Comparison of ENCODE assay signal across 8 cellular contexts in genomic region chr1:196372896-196373536, GRCh38.
A peak's percentile ranks its signal among the peaks of the same experiment; 100 is the strongest.
DNase-seq lines count a peak whose midpoint lies in the region; ATAC-seq and TF ChIP-seq lines count a peak whose summit lies in the region.

No MANE protein-coding gene starts in this region.

- H3K4me3 Mint-ChIP-seq in activated T-cell treated with anti-CD3 and anti-CD28 coated beads, Interleukin-2, amount 50 U/mL, for 72 hours, result no peak overlapping the region

- ATAC-seq in GM19467 (IDR thresholded peaks at IDR 0.05; ENCODE audit: unreplicated experiment), result peak; percentile 68
- ATAC-seq in HG03457 (IDR thresholded peaks at IDR 0.05; ENCODE audit: unreplicated experiment), result peak; percentile 72
- no peak for ATAC-seq in activated T-cell treated with anti-CD3 and anti-CD28 coated beads, Interleukin-2, amount 50 U/mL, for 72 hours (replicated peaks in 1 of 2)

- no peaks in the 10 kb centered on the region for H4K20me1 ChIP-seq in DOHH2 (ENCODE audit: control insufficient read depth, insufficient read depth, low read depth, low read length)

- H3K27ac Mint-ChIP-seq in activated T-cell treated with anti-CD3 and anti-CD28 coated beads, Interleukin-2, amount 50 U/mL, for 72 hours, result no peak overlapping the region

- H3F3A ChIP-seq in DOHH2 (ENCODE audit: control insufficient read depth, insufficient read depth), result no peaks in the 10 kb centered on the region

- no peak overlapping the region for H3K4me2 ChIP-seq in DOHH2 (ENCODE audit: low read length)

- no peaks in the 10 kb centered on the region for H3K4me1 Mint-ChIP-seq in activated T-cell treated with anti-CD3 and anti-CD28 coated beads, Interleukin-2, amount 50 U/mL, for 72 hours (ENCODE audit: low read depth)

- H3K9me3 ChIP-seq in DOHH2 (ENCODE audit: control insufficient read depth, insufficient read depth, low read length), result no peaks in the 10 kb centered on the region

- no peaks in the 10 kb centered on the region for H3K36me3 ChIP-seq in DOHH2 (ENCODE audit: control insufficient read depth, low read length)

- H3K9me3 Mint-ChIP-seq in activated T-cell treated with anti-CD3 and anti-CD28 coated beads, Interleukin-2, amount 50 U/mL, for 72 hours, result no peaks in the 10 kb centered on the region

- H3K4me1 ChIP-seq in DOHH2 (ENCODE audit: control insufficient read depth, low read length), result no peaks in the 10 kb centered on the region

- no peaks in the 10 kb centered on the region for H3K36me3 Mint-ChIP-seq in activated T-cell treated with anti-CD3 and anti-CD28 coated beads, Interleukin-2, amount 50 U/mL, for 72 hours (ENCODE audit: insufficient read depth in 2 of 2)

- H3K27me3 Mint-ChIP-seq in activated T-cell treated with anti-CD3 and anti-CD28 coated beads, Interleukin-2, amount 50 U/mL, for 72 hours (ENCODE audit: low read depth), result no peaks in the 10 kb centered on the region

- no peak overlapping the region for H3K27ac ChIP-seq in DOHH2 (ENCODE audit: low read depth, low read length)

- no peak overlapping the region for H3K4me3 ChIP-seq in DOHH2 (ENCODE audit: low read length)

- DNase-seq in SW480 (ENCODE audit: low spot score), result peak; percentile 23
- DNase-seq in iPS-NIHi7 (ENCODE audit: extremely low spot score), result peak; percentile 10
- DNase-seq in cortex of kidney (lab: John Stamatoyannopoulos, UW), result no peak
- no peak for DNase-seq in activated T-cell treated with anti-CD3 and anti-CD28 coated beads, Interleukin-2, amount 50 U/mL, for 72 hours
- DNase-seq in NCI-H2196 (lab: John Stamatoyannopoulos, UW; ENCODE audit: unreplicated experiment), result no peak

- no peaks in the 10 kb centered on the region for H3K79me2 ChIP-seq in DOHH2 (ENCODE audit: control insufficient read depth, low read length)

- H3K27me3 ChIP-seq in DOHH2 (ENCODE audit: control insufficient read depth, low read length), result no peaks in the 10 kb centered on the region

- TF ChIP-seq CTCF in DOHH2 (IDR thresholded peaks at IDR 0.05; ENCODE audit: low read depth, low read length, poor library complexity, severe bottlenecking), result peak; percentile 11

- H3K9me2 ChIP-seq in DOHH2 (replicated peaks; ENCODE audit: control insufficient read depth, low read length), result no peaks in the 10 kb centered on the region

Comparison
In these comparisons a context has a peak if more than half of its experiments do, and no peak if none do; other contexts are left out.
1. ATAC-seq: peak in GM19467 (single experiment) and HG03457 (single experiment); none in activated T-cell treated with anti-CD3 and anti-CD28 coated beads, Interleukin-2, amount 50 U/mL, for 72 hours (0 of 2).
2. DNase-seq: peak in SW480 (single experiment) and iPS-NIHi7 (single experiment); none in cortex of kidney (single experiment), activated T-cell treated with anti-CD3 and anti-CD28 coated beads, Interleukin-2, amount 50 U/mL, for 72 hours (0 of 2) and NCI-H2196 (single experiment).